Comparison of ENCODE assay signal across 19 cellular contexts in genomic region chr3:38107911-38108648, GRCh38.
"Had no signal": no experiment of that assay in that cellular context is flagged by ENCODE, and none has a peak within 500 bp of the region (broad histone marks: within the 10 kb centered on the region; RNA-seq: fewer than 3 reads in every experiment).

No MANE protein-coding gene starts in this region.

- H3K9me3 ChIP-seq: upper lobe of right lung had no signal

- H3K4me3 ChIP-seq: upper lobe of right lung had no signal

- H3K27ac Mint-ChIP-seq: activated B cell treated with CpG ODN at 0.5 μM for 24 hours; activated CD4-positive, alpha-beta T cell treated with anti-CD3 and anti-CD28 coated beads for 36 hours; activated naive CD4-positive, alpha-beta T cell treated with anti-CD3 and anti-CD28 coated beads, Interleukin-2, amount 50 U/mL, for 24 hours; brain; immature natural killer cell; memory B cell; T-helper 1 cell treated with Interleukin-12 subunit alpha and Interleukin-12 subunit beta and Interleukin-4 antibody, amounts not matched to agents 30 μg/mL and 1 μg/mL, for 36 hours had no signal

- DNase-seq: activated CD4-positive, alpha-beta T cell treated with anti-CD3 and anti-CD28 coated beads for 36 hours; activated CD4-positive, alpha-beta T cell treated with anti-CD3 and anti-CD28 coated beads, Interleukin-2, amount 50 U/mL, for 4 hours; activated CD8-positive, alpha-beta memory T cell treated with anti-CD3 and anti-CD28 coated beads for 24 hours; activated gamma-delta T cell treated with Interleukin-2 at 50 U/mL for 16 hours; effector CD8-positive, alpha-beta T cell; foreskin melanocyte; immature natural killer cell; kidney glomerular epithelial cell; nephron progenitor cell; occipital lobe; stimulated activated CD4-positive, alpha-beta T cell treated with anti-CD3 and anti-CD28 coated beads, Interleukin-4, amount 100 ng/mL, for 24 hours; stimulated activated naive CD4-positive, alpha-beta T cell treated with Interleukin-2 at 50 U/mL for 16 hours had no signal

- H3K36me3 ChIP-seq: upper lobe of right lung had no signal

- H3K27me3 ChIP-seq: upper lobe of right lung had no signal

- H3K4me1 Mint-ChIP-seq: activated B cell treated with CpG ODN at 0.5 μM for 24 hours; activated CD4-positive, alpha-beta T cell treated with anti-CD3 and anti-CD28 coated beads for 36 hours; activated naive CD4-positive, alpha-beta T cell treated with anti-CD3 and anti-CD28 coated beads, Interleukin-2, amount 50 U/mL, for 24 hours; brain; immature natural killer cell; nephron progenitor cell had no signal

- H3K27ac ChIP-seq: upper lobe of right lung had no signal

- H3K4me1 ChIP-seq: upper lobe of right lung had no signal

- H3K36me3 Mint-ChIP-seq: brain had no signal

- ATAC-seq: activated CD4-positive, alpha-beta T cell treated with anti-CD3 and anti-CD28 coated beads for 36 hours had no signal

- H3K4me3 Mint-ChIP-seq: activated B cell treated with CpG ODN at 0.5 μM for 24 hours; activated CD4-positive, alpha-beta T cell treated with anti-CD3 and anti-CD28 coated beads for 36 hours; activated naive CD4-positive, alpha-beta T cell treated with anti-CD3 and anti-CD28 coated beads, Interleukin-2, amount 50 U/mL, for 24 hours; brain; dendritic cell treated with granulocyte-macrophage colony-stimulating factor and Interleukin-4, amounts not matched to agents 40 ng/mL and 50 ng/mL, for 4 days; immature natural killer cell; memory B cell; nephron progenitor cell; T-helper 1 cell treated with Interleukin-12 subunit alpha and Interleukin-12 subunit beta and Interleukin-4 antibody, amounts not matched to agents 30 μg/mL and 1 μg/mL, for 36 hours had no signal

- H3K27me3 Mint-ChIP-seq: activated CD4-positive, alpha-beta T cell treated with anti-CD3 and anti-CD28 coated beads for 36 hours; activated naive CD4-positive, alpha-beta T cell treated with anti-CD3 and anti-CD28 coated beads, Interleukin-2, amount 50 U/mL, for 24 hours; brain; dendritic cell treated with granulocyte-macrophage colony-stimulating factor and Interleukin-4, amounts not matched to agents 40 ng/mL and 50 ng/mL, for 4 days had no signal
